ENCODE assay signal across 30 cellular contexts in genomic region chr1:156574039-156574633, GRCh38. TPM values are rescaled to one million over a fixed set of nuclear protein-coding genes. Genes with fewer than 3 reads are reported as not detected.
"Had no signal": no experiment of that assay in that cellular context is flagged by ENCODE, and none has a peak within 500 bp of the region (broad histone marks: within the 10 kb centered on the region; RNA-seq: fewer than 3 reads in every experiment).

No MANE protein-coding gene starts in this region.

- H2AFZ ChIP-seq: parathyroid adenoma had no signal

- DNase-seq: colonic mucosa; effector CD8-positive, alpha-beta T cell; endodermal cell; foreskin fibroblast; gastrocnemius medialis; head of caudate nucleus; left ventricle myocardium superior; lower lobe of right lung; naive thymus-derived CD8-positive, alpha-beta T cell; nephron progenitor cell; stimulated activated CD4-positive, alpha-beta T cell treated with anti-CD3 and anti-CD28 coated beads, Interleukin-4, amount 100 ng/mL, for 4 hours; stimulated activated naive CD8-positive, alpha-beta T cell treated with anti-CD3 and anti-CD28 coated beads, Interleukin-15, Interleukin-2, amounts not matched to agents 100 U/mL and 50 U/mL, for 24 hours; substantia nigra; testis; tibial artery; upper lobe of left lung had no signal

- H3K9ac ChIP-seq: parathyroid adenoma had no signal

- H3K4me3 Mint-ChIP-seq: dendritic cell treated with granulocyte-macrophage colony-stimulating factor and Interleukin-4, amounts not matched to agents 40 ng/mL and 50 ng/mL, for 4 days; endodermal cell; nephron progenitor cell; stimulated activated memory B cell treated with anti-CD40 and anti-IgM and Interleukin-4, amounts not matched to agents 10 μg/mL and 1 μg/mL and 100 μg/mL, for 72 hours had no signal

- H3K79me2 ChIP-seq: parathyroid adenoma had no signal

- H3K27ac ChIP-seq: colonic mucosa, epithelial cell of prostate, gastrocnemius medialis, lower lobe of right lung, neutrophil, parathyroid adenoma, prostate gland, right atrium auricular region, testis, tibial artery, upper lobe of left lung had no signal

- H3K9me3 ChIP-seq: colonic mucosa, gastrocnemius medialis, lower lobe of right lung, neutrophil, prostate gland, right atrium auricular region, testis, tibial artery, upper lobe of left lung had no signal

- H3K4me1 ChIP-seq: parathyroid adenoma, prostate gland had no signal

- H3K27me3 ChIP-seq: colonic mucosa, right atrium auricular region, testis, tibial artery, upper lobe of left lung had no signal

- H3K36me3 ChIP-seq: colonic mucosa, gastrocnemius medialis, lower lobe of right lung, prostate gland, right atrium auricular region, tibial artery, upper lobe of left lung had no signal

- H3K36me3 Mint-ChIP-seq: naive thymus-derived CD8-positive, alpha-beta T cell; stimulated activated memory B cell treated with anti-CD40 and anti-IgM and Interleukin-4, amounts not matched to agents 10 μg/mL and 1 μg/mL and 100 μg/mL, for 72 hours had no signal

- H3K9me3 Mint-ChIP-seq: dendritic cell treated with granulocyte-macrophage colony-stimulating factor and Interleukin-4, amounts not matched to agents 40 ng/mL and 50 ng/mL, for 4 days; endodermal cell; naive thymus-derived CD8-positive, alpha-beta T cell; nephron progenitor cell; stimulated activated memory B cell treated with anti-CD40 and anti-IgM and Interleukin-4, amounts not matched to agents 10 μg/mL and 1 μg/mL and 100 μg/mL, for 72 hours had no signal

- H3K4me3 ChIP-seq: colonic mucosa, gastrocnemius medialis, lower lobe of right lung, prostate gland, right atrium auricular region, testis, tibial artery, upper lobe of left lung had no signal

- ATAC-seq: esophagus mucosa; gastrocnemius medialis; left ventricle myocardium superior; lower lobe of right lung; naive thymus-derived CD8-positive, alpha-beta T cell; sciatic nerve; stimulated activated memory B cell treated with anti-CD40 and anti-IgM and Interleukin-4, amounts not matched to agents 10 μg/mL and 1 μg/mL and 100 μg/mL, for 72 hours; stimulated activated naive CD8-positive, alpha-beta T cell treated with anti-CD3 and anti-CD28 coated beads, Interleukin-15, Interleukin-2, amounts not matched to agents 100 U/mL and 50 U/mL, for 24 hours had no signal

- H3K27ac Mint-ChIP-seq: dendritic cell treated with granulocyte-macrophage colony-stimulating factor and Interleukin-4, amounts not matched to agents 40 ng/mL and 50 ng/mL, for 4 days; endodermal cell; nephron progenitor cell; stimulated activated memory B cell treated with anti-CD40 and anti-IgM and Interleukin-4, amounts not matched to agents 10 μg/mL and 1 μg/mL and 100 μg/mL, for 72 hours had no signal

RNA-seq across cellular contexts. Expression of gene TTC24, which starts 5.4 kb away (rescaled TPM):
- total RNA-seq: colonic mucosa, endodermal cell, esophagus mucosa, glomerular endothelial cell, left ventricle myocardium superior, lower lobe of right lung, mesenteric fat pad, osteoblast, prostate gland, right atrium auricular region, sciatic nerve, skeletal muscle tissue, testis had no signal

RNA-seq across cellular contexts. Expression of gene HAPLN2, which starts 45.1 kb away (rescaled TPM):
- total RNA-seq: esophagus mucosa, glomerular endothelial cell, myocyte, osteoblast had no signal
